In genomic region chr17:42832934-42833770, GRCh38 we compare ENCODE assay signal across 8 cellular contexts. TPM values are rescaled to one million over a fixed set of nuclear protein-coding genes. Genes with fewer than 3 reads are reported as not detected.
DNase-seq lines count a peak whose midpoint lies in the region; ATAC-seq and TF ChIP-seq lines count a peak whose summit lies in the region.

PSME3 (plus strand) TSS chr17:42833397; CDS start chr17:42833632, 235 bp downstream.

- H3K4me1 ChIP-seq in esophagus muscularis mucosa: peaks cover 17 to 32% (median 25%) of the 10 kb centered on the region in 4 donors

- H3K27me3 ChIP-seq in esophagus muscularis mucosa: no peaks in the 10 kb centered on the region

- intact Hi-C loops in esophagus muscularis mucosa (cut with DNase I): no loop called here

- peak within 1 kb of the TSS; percentile 86 to 95 (median 89) for H3K27ac ChIP-seq in esophagus muscularis mucosa (replicated peaks in 1 of 4)

- DNase-seq in DMS53 (lab: John Stamatoyannopoulos, UW): peak; percentile 97
- peak; percentile 76 for DNase-seq in Jurkat, Clone E6-1 (ENCODE audit: low read depth, low spot score)
- peak; percentile 93 to 94 for DNase-seq in activated T-cell treated with anti-CD3 and anti-CD28 coated beads, Interleukin-2, amount 50 U/mL, for 48 hours
- DNase-seq in esophagus muscularis mucosa (ENCODE audit: extremely low spot score): peak; percentile 97
- DNase-seq in myocyte (ENCODE audit: low read depth): peak; percentile 90
- peak; percentile 82 to 88 for DNase-seq in stimulated activated CD8-positive, alpha-beta memory T cell treated with anti-CD3 and anti-CD28 coated beads, Interleukin-7, amount 100 ng/mL, for 48 hours (ENCODE audit: extremely low read depth in 1 of 2, low read depth in 1 of 2)

- ATAC-seq in GM21576 (IDR thresholded peaks at IDR 0.05; ENCODE audit: unreplicated experiment): peak; percentile 72

- no peak for TF ChIP-seq EP300 in esophagus muscularis mucosa (IDR thresholded peaks at IDR 0.05)

- H3K36me3 ChIP-seq in esophagus muscularis mucosa: peaks cover 9 to 36% (median 34%) of the 10 kb centered on the region in 4 donors

- TF ChIP-seq CTCF in esophagus muscularis mucosa (IDR thresholded peaks at IDR 0.05): no peak

- under 1% methylated on average over 29 of the region's 71 CpGs for WGBS in esophagus muscularis mucosa

- TF ChIP-seq POLR2A in esophagus muscularis mucosa (IDR thresholded peaks at IDR 0.05; ENCODE audit: low read depth): peak; percentile 94

- no peaks in the 10 kb centered on the region for H3K9me3 ChIP-seq in esophagus muscularis mucosa

- peak within 1 kb of the TSS; percentile 96 for H3K4me3 ChIP-seq in Jurkat, Clone E6-1 (ENCODE audit: low read length)
- H3K4me3 ChIP-seq in esophagus muscularis mucosa: peak within 1 kb of the TSS; percentile 87 to 94 (median 92)

TF ChIP-seq in PFSK-1, 5 proteins besides CTCF, POLR2A, EP300 and RAD21:
- TF ChIP-seq SIN3A (IDR thresholded peaks at IDR 0.05; ENCODE audit: borderline replicate concordance, insufficient read depth, low read length) (peak; percentile 83; the same call in 1 of the 2 replicates), TAF1 (IDR thresholded peaks at IDR 0.05; ENCODE audit: borderline replicate concordance, insufficient read depth, low read length) (peak; percentile 97), FOXP2 (optimal IDR thresholded peaks at IDR 0.05; ENCODE audit: borderline replicate concordance, extremely low read depth, extremely low read length, insufficient read depth) (peak; percentile 82), REST (IDR thresholded peaks at IDR 0.05; ENCODE audit: insufficient read depth in 1 of 2, low read depth in 2 of 2, low read length in 2 of 2) (peak; percentile 47 to 65; a peak in 3 of 4 replicates), POLR2AphosphoS5 (IDR thresholded peaks at IDR 0.05; ENCODE audit: low read depth, low read length) (peak; percentile 99)

RNA-seq across cellular contexts. Expression of gene PSME3, which starts in this region (rescaled TPM):
- polyA plus RNA-seq in Jurkat, Clone E6-1 (2012; ENCODE audit: insufficient read depth, insufficient read length): 146 TPM
- polyA plus RNA-seq in PFSK-1 (2012; ENCODE audit: insufficient read length, low read depth): 312 TPM
- total RNA-seq in esophagus muscularis mucosa (10 to 100 TPM; 68.9 to 91.5 (median 77.2) TPM), myocyte (88.9 and 103 TPM in 2 replicates)
- 95.3 TPM for polyA plus RNA-seq in myocyte (2012)

Comparison
In these comparisons a context has a peak if more than half of its experiments do, and no peak if none do; other contexts are left out.
1. Peak in every context shown above with its lines: DNase-seq, ATAC-seq, H3K4me3 ChIP-seq and H3K27ac ChIP-seq.